In genomic region chr19:47729799-47730520, GRCh38 we compare ENCODE assay signal across 8 cellular contexts. TPM values are rescaled to one million over a fixed set of nuclear protein-coding genes. Genes with fewer than 3 reads are reported as not detected.
DNase-seq lines count a peak whose midpoint lies in the region; ATAC-seq and TF ChIP-seq lines count a peak whose summit lies in the region.

No MANE protein-coding gene starts in this region.

- DNase-seq in SJSA1 (ENCODE audit: low read depth in 1 of 2, low spot score in 2 of 2) = no peak
- peak; percentile 76 for DNase-seq in MCF 10A (ENCODE audit: unreplicated experiment)
- DNase-seq in kidney epithelial cell (ENCODE audit: low read depth) = no peak
- DNase-seq in stimulated activated CD4-positive, alpha-beta T cell treated with anti-CD3 and anti-CD28 coated beads, Interleukin-4, amount 100 ng/mL, for 24 hours = peak; percentile 57
- no peak for DNase-seq in NCI-H187 treated with DMSO at 0.1 percent for 48 hours (lab: John Stamatoyannopoulos, UW)

- peaks cover 84% of the 10 kb centered on the region for H3K36me3 Mint-ChIP-seq in MCF 10A (ENCODE audit: insufficient read depth, unreplicated experiment)

- intact Hi-C loops in MCF 10A (cut with micrococcal nuclease) = loop anchor here (1.0 to 2.0 kb wide), 2 partner anchors 11 to 13 kb away; no protein-coding TSS in a partner anchor

- no peaks in the 10 kb centered on the region for H3K27me3 Mint-ChIP-seq in MCF 10A (ENCODE audit: insufficient read depth, unreplicated experiment)

- peaks cover 45% of the 10 kb centered on the region for H3K4me1 Mint-ChIP-seq in MCF 10A (ENCODE audit: insufficient read depth, unreplicated experiment)

- POLR2A ChIA-PET in HEK293 (lab: Yijun Ruan, JAX) (interaction anchor here (0.6 to 1.7 kb wide), 8 partner anchors 11 to 381 kb away, joined by 3 to 7 read pairs (median 4); partner anchors contain the start of genes DHX34 and NOP53), MCF 10A (lab: Yijun Ruan, JAX) (interaction anchor here (1.0 to 11.9 kb wide), 6 partner anchors 12 to 246 kb away, joined by 3 to 207 read pairs (median 16); partner anchors contain the start of genes EHD2, KPTN, NOP53 and SELENOW)

- no peak for TF ChIP-seq CTCF in HEK293 (tag by site-specific recombination; IDR thresholded peaks at IDR 0.05)
- no peak for TF ChIP-seq CTCF in MCF 10A (IDR thresholded peaks at IDR 0.05; ENCODE audit: unreplicated experiment)
- no peak for TF ChIP-seq CTCF in kidney epithelial cell (IDR thresholded peaks at IDR 0.05; ENCODE audit: insufficient read depth, low read length, poor library complexity, severe bottlenecking)

- peak overlapping the region; percentile 83 for H3K27ac Mint-ChIP-seq in MCF 10A (ENCODE audit: low read depth, unreplicated experiment)

- ATAC-seq in GM19463 (IDR thresholded peaks at IDR 0.05; ENCODE audit: unreplicated experiment) (no peak), GM21576 (IDR thresholded peaks at IDR 0.05; ENCODE audit: unreplicated experiment) (no peak)

- CTCF ChIA-PET in HEK293 (lab: Yijun Ruan, JAX) (interaction anchor here (1.0 to 1.6 kb wide), 2 partner anchors 13 to 18 kb away, joined by 4 to 8 read pairs; partner anchors contain the start of gene EHD2), MCF 10A (lab: Yijun Ruan, JAX) (interaction anchor here (1.1 kb wide), 1 partner anchor 293 kb away, joined by 3 read pairs; no protein-coding TSS in a partner anchor)

- no peaks in the 10 kb centered on the region for H3K27me3 ChIP-seq in SJSA1 (replicated peaks)
- no peaks in the 10 kb centered on the region for H3K27me3 ChIP-seq in kidney epithelial cell (ENCODE audit: control insufficient read depth, insufficient read depth, low read length)

- peak overlapping the region; percentile 76 for H3K4me3 Mint-ChIP-seq in MCF 10A (ENCODE audit: unreplicated experiment)

- no peaks in the 10 kb centered on the region for H3K9me3 ChIP-seq in HEK293 (ENCODE audit: control insufficient read depth, insufficient read depth, low read depth, low read length)
- no peaks in the 10 kb centered on the region for H3K9me3 ChIP-seq in SJSA1 (replicated peaks)

- TSS peak; percentile 77 for BruUV-seq in MCF 10A (replicated peaks; lab: Mats Ljungman, UMichigan)

- H3K4me3 ChIP-seq in HEK293 (ENCODE audit: low read depth, low read length) (peak overlapping the region; percentile 45), SJSA1 (no peak overlapping the region), kidney epithelial cell (ENCODE audit: low read depth, low read length) (peak overlapping the region; percentile 31)

- H3K4me1 ChIP-seq in HEK293 (ENCODE audit: control insufficient read depth, insufficient read depth, low read length) (peaks cover 4% of the 10 kb centered on the region), SJSA1 (replicated peaks) (peaks cover 43% of the 10 kb centered on the region)

- H3K36me3 ChIP-seq in HEK293 (ENCODE audit: control insufficient read depth in 2 of 2, insufficient read depth in 1 of 2, low read length in 2 of 2) (no peaks in the 10 kb centered on the region), SJSA1 (peaks cover 89% of the 10 kb centered on the region), kidney epithelial cell (ENCODE audit: control insufficient read depth, insufficient read depth, low read length) (no peaks in the 10 kb centered on the region)

- no peak overlapping the region for H3K27ac ChIP-seq in HEK293 (ENCODE audit: extremely low read depth, low read depth, low read length)
- H3K27ac ChIP-seq in SJSA1 = peak overlapping the region; percentile 50

- H3K9me3 Mint-ChIP-seq in MCF 10A (ENCODE audit: unreplicated experiment) = no peaks in the 10 kb centered on the region

TF ChIP-seq in HEK293, 187 proteins besides CTCF, POLR2A, EP300 and RAD21 (continues in another document):
- TF ChIP-seq KLF9 (tag by site-specific recombination; IDR thresholded peaks at IDR 0.05; ENCODE audit: low read depth) (peak; percentile 56), ZFP69B (tag by site-specific recombination; IDR thresholded peaks at IDR 0.05) (0 out of 2 replicates have a peak, but pooled peaks have one; percentile 26), ZNF302 (tag by site-specific recombination; IDR thresholded peaks at IDR 0.05; ENCODE audit: low read depth) (no peak), BCL11B (tag by site-specific recombination; IDR thresholded peaks at IDR 0.05; ENCODE audit: low read depth) (no peak), ZSCAN23 (tag by site-specific recombination; IDR thresholded peaks at IDR 0.05) (peak; percentile 52; the same call in 1 of the 2 replicates), ZNF133 (tag by site-specific recombination; IDR thresholded peaks at IDR 0.05) (no peak), ZNF10 (tag by site-specific recombination; IDR thresholded peaks at IDR 0.05) (peak; percentile 90), ZNF843 (tag by site-specific recombination; IDR thresholded peaks at IDR 0.05) (0 out of 2 replicates have a peak, but pooled peaks have one; percentile 33), ZNF544 (tag by site-specific recombination; IDR thresholded peaks at IDR 0.05) (no peak), PATZ1 (tag by site-specific recombination; IDR thresholded peaks at IDR 0.05) (0 out of 2 replicates have a peak, but pooled peaks have one; percentile 66), ZNF571 (tag by site-specific recombination; IDR thresholded peaks at IDR 0.05) (no peak), SP3 (tag by site-specific recombination; IDR thresholded peaks at IDR 0.05) (peak; percentile 79), ZNF473 (tag by site-specific recombination; IDR thresholded peaks at IDR 0.05) (no peak), ZNF654 (tag by site-specific recombination; IDR thresholded peaks at IDR 0.05; ENCODE audit: low read depth) (no peak)
- TF ChIP-seq, protein P1, sequence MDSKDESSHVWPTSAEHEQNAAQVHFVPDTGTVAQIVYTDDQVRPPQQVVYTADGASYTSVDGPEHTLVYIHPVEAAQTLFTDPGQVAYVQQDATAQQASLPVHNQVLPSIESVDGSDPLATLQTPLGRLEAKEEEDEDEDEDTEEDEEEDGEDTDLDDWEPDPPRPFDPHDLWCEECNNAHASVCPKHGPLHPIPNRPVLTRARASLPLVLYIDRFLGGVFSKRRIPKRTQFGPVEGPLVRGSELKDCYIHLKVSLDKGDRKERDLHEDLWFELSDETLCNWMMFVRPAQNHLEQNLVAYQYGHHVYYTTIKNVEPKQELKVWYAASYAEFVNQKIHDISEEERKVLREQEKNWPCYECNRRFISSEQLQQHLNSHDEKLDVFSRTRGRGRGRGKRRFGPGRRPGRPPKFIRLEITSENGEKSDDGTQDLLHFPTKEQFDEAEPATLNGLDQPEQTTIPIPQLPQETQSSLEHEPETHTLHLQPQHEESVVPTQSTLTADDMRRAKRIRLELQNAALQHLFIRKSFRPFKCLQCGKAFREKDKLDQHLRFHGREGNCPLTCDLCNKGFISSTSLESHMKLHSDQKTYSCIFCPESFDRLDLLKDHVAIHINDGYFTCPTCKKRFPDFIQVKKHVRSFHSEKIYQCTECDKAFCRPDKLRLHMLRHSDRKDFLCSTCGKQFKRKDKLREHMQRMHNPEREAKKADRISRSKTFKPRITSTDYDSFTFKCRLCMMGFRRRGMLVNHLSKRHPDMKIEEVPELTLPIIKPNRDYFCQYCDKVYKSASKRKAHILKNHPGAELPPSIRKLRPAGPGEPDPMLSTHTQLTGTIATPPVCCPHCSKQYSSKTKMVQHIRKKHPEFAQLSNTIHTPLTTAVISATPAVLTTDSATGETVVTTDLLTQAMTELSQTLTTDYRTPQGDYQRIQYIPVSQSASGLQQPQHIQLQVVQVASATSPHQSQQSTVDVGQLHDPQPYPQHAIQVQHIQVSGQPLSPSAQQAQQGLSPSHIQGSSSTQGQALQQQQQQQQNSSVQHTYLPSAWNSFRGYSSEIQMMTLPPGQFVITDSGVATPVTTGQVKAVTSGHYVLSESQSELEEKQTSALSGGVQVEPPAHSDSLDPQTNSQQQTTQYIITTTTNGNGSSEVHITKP (tag by site-specific recombination; IDR thresholded peaks at IDR 0.05) = peak; percentile 95
- TF ChIP-seq, protein P2, sequence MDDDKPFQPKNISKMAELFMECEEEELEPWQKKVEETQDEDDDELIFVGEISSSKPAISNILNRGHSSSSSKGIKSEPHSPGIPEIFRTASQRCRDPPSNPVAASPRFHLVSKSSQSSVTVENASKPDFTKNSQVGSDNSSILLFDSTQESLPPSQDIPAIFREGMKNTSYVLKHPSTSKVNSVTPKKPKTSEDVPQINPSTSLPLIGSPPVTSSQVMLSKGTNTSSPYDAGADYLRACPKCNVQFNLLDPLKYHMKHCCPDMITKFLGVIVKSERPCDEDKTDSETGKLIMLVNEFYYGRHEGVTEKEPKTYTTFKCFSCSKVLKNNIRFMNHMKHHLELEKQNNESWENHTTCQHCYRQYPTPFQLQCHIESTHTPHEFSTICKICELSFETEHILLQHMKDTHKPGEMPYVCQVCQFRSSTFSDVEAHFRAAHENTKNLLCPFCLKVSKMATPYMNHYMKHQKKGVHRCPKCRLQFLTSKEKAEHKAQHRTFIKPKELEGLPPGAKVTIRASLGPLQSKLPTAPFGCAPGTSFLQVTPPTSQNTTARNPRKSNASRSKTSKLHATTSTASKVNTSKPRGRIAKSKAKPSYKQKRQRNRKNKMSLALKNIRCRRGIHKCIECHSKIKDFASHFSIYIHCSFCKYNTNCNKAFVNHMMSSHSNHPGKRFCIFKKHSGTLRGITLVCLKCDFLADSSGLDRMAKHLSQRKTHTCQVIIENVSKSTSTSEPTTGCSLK (tag by site-specific recombination; IDR thresholded peaks at IDR 0.05) = no peak

RNA-seq across cellular contexts. Expression of gene NOP53, which starts 15.4 kb away (rescaled TPM):
- total RNA-seq in SJSA1 (2014; rRNA removed; shearing (Covaris generic)) = 48.9 and 54.0 TPM in 2 replicates
- total RNA-seq in MCF 10A (2022) (165 and 211 TPM in 2 replicates), kidney epithelial cell (358 and 380 TPM in 2 replicates)

RNA-seq across cellular contexts. Expression of gene EHD2, which starts 16.7 kb away (rescaled TPM):
- 25.7 and 35.9 TPM in 2 replicates for total RNA-seq in SJSA1 (2014; rRNA removed; shearing (Covaris generic))
- 88.8 and 104 TPM in 2 replicates for total RNA-seq in MCF 10A (2022)
- 32.5 and 37.4 TPM in 2 replicates for total RNA-seq in kidney epithelial cell

RNA-seq across cellular contexts. Expression of gene SELENOW, which starts 48.5 kb away (rescaled TPM):
- 394 and 455 TPM in 2 replicates for total RNA-seq in SJSA1 (2014; rRNA removed; shearing (Covaris generic))
- 93.5 and 115 TPM in 2 replicates for total RNA-seq in MCF 10A (2022)
- 166 and 233 TPM in 2 replicates for total RNA-seq in kidney epithelial cell

Comparison
In these comparisons a context has a peak if more than half of its experiments do, and no peak if none do; other contexts are left out.
1. DNase-seq: peak in MCF 10A (single experiment) and stimulated activated CD4-positive, alpha-beta T cell treated with anti-CD3 and anti-CD28 coated beads, Interleukin-4, amount 100 ng/mL, for 24 hours (single experiment); none in SJSA1 (0 of 2), kidney epithelial cell (single experiment) and NCI-H187 treated with DMSO at 0.1 percent for 48 hours (single experiment).